ENCODE assay signal across 8 cellular contexts in genomic region chr16:30052671-30053372, GRCh38. TPM values are rescaled to one million over a fixed set of nuclear protein-coding genes. Genes with fewer than 3 reads are reported as not detected.
A peak's percentile ranks its signal among the peaks of the same experiment; 100 is the strongest.
DNase-seq lines count a peak whose midpoint lies in the region; ATAC-seq, FAIRE-seq and TF ChIP-seq lines count a peak whose summit lies in the region.

No MANE protein-coding gene starts in this region.

- no peak for FAIRE-seq in small intestine (lab: Jason Lieb, UNC)

- H3K4me3 Mint-ChIP-seq in immature natural killer cell: peak overlapping the region; percentile 80 to 87 (median 85)

- H3K36me3 ChIP-seq in WERI-Rb-1: peaks cover 20% of the 10 kb centered on the region
- no peaks in the 10 kb centered on the region for H3K36me3 ChIP-seq in breast epithelium
- no peaks in the 10 kb centered on the region for H3K36me3 ChIP-seq in small intestine (ENCODE audit: control insufficient read depth in 2 of 2, insufficient read depth in 2 of 2, low read length in 2 of 2)

- peak; percentile 65 for ATAC-seq in HG03066 (IDR thresholded peaks at IDR 0.05; ENCODE audit: low read depth, unreplicated experiment)
- no peak for ATAC-seq in HG03520 (IDR thresholded peaks at IDR 0.05; ENCODE audit: unreplicated experiment)

- peaks cover 0 to 14% of the 10 kb centered on the region in 2 donors for H3K4me1 Mint-ChIP-seq in immature natural killer cell

- H3K27ac ChIP-seq in WERI-Rb-1 (peak overlapping the region; percentile 87), breast epithelium (peak overlapping the region; percentile 45 to 64), small intestine (ENCODE audit: low read depth in 1 of 2, low read length in 1 of 2) (no peak overlapping the region)

- H3K27me3 Mint-ChIP-seq in immature natural killer cell (ENCODE audit: low read depth in 3 of 3): peaks cover 4 to 32% (median 9%) of the 10 kb centered on the region in 3 donors

- no peaks in the 10 kb centered on the region for H3K9me3 Mint-ChIP-seq in immature natural killer cell

- no peaks in the 10 kb centered on the region for H3K27me3 ChIP-seq in WERI-Rb-1 (ENCODE audit: insufficient read depth, low read depth, severe bottlenecking)
- no peaks in the 10 kb centered on the region for H3K27me3 ChIP-seq in breast epithelium
- H3K27me3 ChIP-seq in small intestine (ENCODE audit: control insufficient read depth in 2 of 2, insufficient read depth in 2 of 2, low read length in 2 of 2): no peaks in the 10 kb centered on the region

- intact Hi-C loops in breast epithelium (cut with DNase I; ENCODE audit: low total_unique reads): no loop called here

- DNase-seq in NCI-H2196 (lab: John Stamatoyannopoulos, UW; ENCODE audit: unreplicated experiment) (peak; percentile 96), WERI-Rb-1 (peak; percentile 96), breast epithelium (ENCODE audit: low spot score in 2 of 2) (peak; percentile 84 to 97), immature natural killer cell (peak; percentile 87 to 89 (median 87)), small intestine (peak; percentile 88)

- H3K4me3 ChIP-seq in WERI-Rb-1 (ENCODE audit: low read depth, low read length): peak overlapping the region; percentile 87
- peak overlapping the region; percentile 66 to 78 (median 68) for H3K4me3 ChIP-seq in breast epithelium
- peak overlapping the region; percentile 42 to 48 for H3K4me3 ChIP-seq in small intestine (ENCODE audit: low read depth in 1 of 2, low read length in 2 of 2)

- 4 to 7% (median 5%) methylated on average over 43 to 58 of the region's 58 CpGs for WGBS in small intestine, 3 donors

- no peaks in the 10 kb centered on the region for H3K36me3 Mint-ChIP-seq in immature natural killer cell

- H3K9me3 ChIP-seq in WERI-Rb-1 (ENCODE audit: severe bottlenecking) (no peaks in the 10 kb centered on the region), breast epithelium (no peaks in the 10 kb centered on the region), small intestine (ENCODE audit: control insufficient read depth, low read depth) (no peaks in the 10 kb centered on the region)

- TF ChIP-seq POLR2A in GM10847 (IDR thresholded peaks at IDR 0.05; ENCODE audit: extremely low read depth, insufficient read length): peak; percentile 22
- no peak for TF ChIP-seq POLR2A in breast epithelium (IDR thresholded peaks at IDR 0.05)

- TF ChIP-seq CTCF in WERI-Rb-1 (IDR thresholded peaks at IDR 0.05; ENCODE audit: low read depth, low read length) (no peak), breast epithelium (IDR thresholded peaks at IDR 0.05) (no peak)

- peak overlapping the region in 4 of 6 donors; percentile 57 to 77 (median 72) for H3K27ac Mint-ChIP-seq in immature natural killer cell

- H3K4me1 ChIP-seq in breast epithelium: no peaks in the 10 kb centered on the region
- H3K4me1 ChIP-seq in small intestine (ENCODE audit: control insufficient read depth in 2 of 2, insufficient read depth in 1 of 2, low read depth in 1 of 2, low read length in 1 of 2): no peaks in the 10 kb centered on the region

RNA-seq across cellular contexts. Expression of gene ALDOA, which starts 12.7 kb away (rescaled TPM):
- 100 to 1,000 TPM; 479 to 672 (median 540) TPM for total RNA-seq in breast epithelium
- polyA plus RNA-seq in immature natural killer cell (1,000 to 10,000 TPM in 2 of 3 donors, 100 to 1,000 TPM in 1; 741 to 1,156 (median 1,018) TPM), small intestine (1,000 to 10,000 TPM in 2 of 3 donors, 100 to 1,000 TPM in 1; 895 to 1,111 (median 1,073) TPM)

RNA-seq across cellular contexts. Expression of gene TLCD3B, which starts 21.8 kb away (rescaled TPM):
- under 1 TPM in 1 of 3 donors, not detected in 2; 0.29 TPM for total RNA-seq in breast epithelium
- polyA plus RNA-seq in immature natural killer cell (not detected), small intestine (1 to 10 TPM in 1 of 3 donors, not detected in 2; 1.4 TPM)

RNA-seq across cellular contexts. Expression of gene PPP4C, which starts 23.0 kb away (rescaled TPM):
- 10 to 100 TPM; 47.7 to 55.1 (median 51.7) TPM for total RNA-seq in breast epithelium
- polyA plus RNA-seq in immature natural killer cell (100 to 1,000 TPM; 244 to 365 (median 317) TPM), small intestine (100 to 1,000 TPM; 121 to 145 (median 124) TPM)

RNA-seq across cellular contexts. Expression of gene C16orf92, which starts 29.8 kb away (rescaled TPM):
- total RNA-seq in breast epithelium: not detected
- polyA plus RNA-seq in immature natural killer cell (not detected), small intestine (not detected)

RNA-seq across cellular contexts. Expression of gene TBX6, which starts 38.9 kb away (rescaled TPM):
- under 1 TPM; 0.73 to 0.98 (median 0.80) TPM for total RNA-seq in breast epithelium
- not detected for polyA plus RNA-seq in immature natural killer cell
- 1 to 10 TPM in 1 of 3 donors, under 1 TPM in 2; 0.54 to 1.6 (median 0.87) TPM for polyA plus RNA-seq in small intestine

Comparison
In these comparisons a context has a peak if more than half of its experiments do, and no peak if none do; other contexts are left out.
1. H3K27ac ChIP-seq: peak in WERI-Rb-1 (single experiment) and breast epithelium (2 of 2); none in small intestine (0 of 2).
2. Peak in every context shown above with its lines, with median percentiles within 50 percentile points of each other: DNase-seq and H3K4me3 ChIP-seq.